ENCODE assay signal across 1 cellular context in the genomic region with DNA sequence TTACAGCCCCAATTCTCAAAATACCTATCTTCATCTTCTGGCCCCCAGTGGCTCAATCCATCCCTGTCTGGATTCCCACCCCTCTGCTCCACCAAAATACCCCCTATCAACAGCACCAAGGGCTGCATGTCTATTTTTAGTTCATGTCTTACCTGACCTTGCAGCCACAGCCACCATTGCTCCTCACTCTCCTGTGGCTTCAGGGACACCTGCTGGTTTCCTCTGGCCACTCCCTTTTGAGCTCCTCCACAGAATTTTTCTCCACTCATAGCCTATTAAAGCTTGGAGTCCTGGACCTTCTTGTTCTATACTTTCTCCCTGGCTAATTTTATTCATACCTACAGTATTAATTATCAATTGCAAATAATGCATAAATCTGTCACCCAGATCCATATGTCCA.
TF ChIP-seq lines count a peak whose summit lies in the region.

No MANE protein-coding gene starts in this region.

TF ChIP-seq in WTC11, 78 proteins besides CTCF, POLR2A, EP300 and RAD21 (continued from another document):
- TF ChIP-seq, protein P1, sequence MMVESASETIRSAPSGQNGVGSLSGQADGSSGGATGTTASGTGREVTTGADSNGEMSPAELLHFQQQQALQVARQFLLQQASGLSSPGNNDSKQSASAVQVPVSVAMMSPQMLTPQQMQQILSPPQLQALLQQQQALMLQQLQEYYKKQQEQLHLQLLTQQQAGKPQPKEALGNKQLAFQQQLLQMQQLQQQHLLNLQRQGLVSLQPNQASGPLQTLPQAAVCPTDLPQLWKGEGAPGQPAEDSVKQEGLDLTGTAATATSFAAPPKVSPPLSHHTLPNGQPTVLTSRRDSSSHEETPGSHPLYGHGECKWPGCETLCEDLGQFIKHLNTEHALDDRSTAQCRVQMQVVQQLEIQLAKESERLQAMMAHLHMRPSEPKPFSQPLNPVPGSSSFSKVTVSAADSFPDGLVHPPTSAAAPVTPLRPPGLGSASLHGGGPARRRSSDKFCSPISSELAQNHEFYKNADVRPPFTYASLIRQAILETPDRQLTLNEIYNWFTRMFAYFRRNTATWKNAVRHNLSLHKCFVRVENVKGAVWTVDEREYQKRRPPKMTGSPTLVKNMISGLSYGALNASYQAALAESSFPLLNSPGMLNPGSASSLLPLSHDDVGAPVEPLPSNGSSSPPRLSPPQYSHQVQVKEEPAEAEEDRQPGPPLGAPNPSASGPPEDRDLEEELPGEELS (CRISPR knock-in tag; IDR thresholded peaks at IDR 0.05): no peak
- TF ChIP-seq ZNF671 (CRISPR knock-in tag; IDR thresholded peaks at IDR 0.05) (no peak), FOXP1 (CRISPR knock-in tag; IDR thresholded peaks at IDR 0.05; ENCODE audit: borderline replicate concordance) (no peak), CREM (CRISPR knock-in tag; IDR thresholded peaks at IDR 0.05) (no peak)
TF ChIP-seq in WTC11: peak in this region for 0.
